In genomic region chr1:230821346-230821745, GRCh38 we compare ENCODE assay signal across 18 cellular contexts.
"Had no signal": no experiment of that assay in that cellular context is flagged by ENCODE, and none has a peak within 500 bp of the region (broad histone marks: within the 10 kb centered on the region; RNA-seq: fewer than 3 reads in every experiment).

No MANE protein-coding gene starts in this region.

- H3K9me3 Mint-ChIP-seq: activated CD4-positive, alpha-beta memory T cell treated with anti-CD3 and anti-CD28 coated beads for 36 hours; activated naive CD4-positive, alpha-beta T cell treated with anti-CD3 and anti-CD28 coated beads for 36 hours; activated T-helper 2 cell treated with anti-CD3 and anti-CD28 coated beads, Interferon-gamma antibody, Interleukin-2, Interleukin-4, amounts not matched to agents 10 μg/mL and 5 μg/mL and 100 μg/mL, durations not matched to agents 14 hours and 24 hours and 36 hours; dendritic cell treated with granulocyte-macrophage colony-stimulating factor and Interleukin-4, amounts not matched to agents 40 ng/mL and 50 ng/mL, for 4 days; memory B cell; T-helper 2 cell treated with Interferon-gamma antibody and Interleukin-4, amounts not matched to agents 5 μg/mL and 100 μg/mL, for 36 hours had no signal

- H3K36me3 ChIP-seq: brain microvascular endothelial cell, left lung, neutrophil, sigmoid colon, tibial artery had no signal

- H3K9me3 ChIP-seq: left lung, neutrophil, sigmoid colon, SK-N-SH, tibial artery had no signal

- H3K27me3 ChIP-seq: brain microvascular endothelial cell, left lung, neutrophil, sigmoid colon, tibial artery had no signal

- H3K4me3 ChIP-seq: left lung, sigmoid colon, tibial artery had no signal

- H3K27ac ChIP-seq: brain microvascular endothelial cell, left lung, neutrophil, sigmoid colon had no signal

- DNase-seq: activated CD4-positive, alpha-beta memory T cell treated with anti-CD3 and anti-CD28 coated beads for 36 hours; activated CD4-positive, alpha-beta T cell treated with anti-CD3 and anti-CD28 coated beads for 36 hours; activated CD8-positive, alpha-beta memory T cell treated with anti-CD3 and anti-CD28 coated beads, Interleukin-2, amount 10 ng/mL, durations not matched to agents 7 days and 5 days; activated naive CD4-positive, alpha-beta T cell treated with anti-CD3 and anti-CD28 coated beads for 36 hours; activated T-cell treated with anti-CD3 and anti-CD28 coated beads, Interleukin-2, amount 50 U/mL, for 1 hour; brain microvascular endothelial cell; kidney; left lung; naive B cell; sigmoid colon; SK-N-SH; stimulated activated naive CD4-positive, alpha-beta T cell had no signal

- H3K4me1 Mint-ChIP-seq: activated CD4-positive, alpha-beta T cell treated with anti-CD3 and anti-CD28 coated beads for 36 hours; activated CD8-positive, alpha-beta memory T cell treated with anti-CD3 and anti-CD28 coated beads, Interleukin-2, amount 10 ng/mL, durations not matched to agents 7 days and 5 days; memory B cell; naive B cell had no signal

- ATAC-seq: activated CD4-positive, alpha-beta T cell treated with anti-CD3 and anti-CD28 coated beads for 36 hours; activated CD8-positive, alpha-beta memory T cell treated with anti-CD3 and anti-CD28 coated beads, Interleukin-2, amount 10 ng/mL, durations not matched to agents 7 days and 5 days had no signal

- H3K4me3 Mint-ChIP-seq: activated CD4-positive, alpha-beta memory T cell treated with anti-CD3 and anti-CD28 coated beads for 36 hours; activated CD4-positive, alpha-beta T cell treated with anti-CD3 and anti-CD28 coated beads for 36 hours; activated CD8-positive, alpha-beta memory T cell treated with anti-CD3 and anti-CD28 coated beads, Interleukin-2, amount 10 ng/mL, durations not matched to agents 7 days and 5 days; activated naive CD4-positive, alpha-beta T cell treated with anti-CD3 and anti-CD28 coated beads for 36 hours; dendritic cell treated with granulocyte-macrophage colony-stimulating factor and Interleukin-4, amounts not matched to agents 40 ng/mL and 50 ng/mL, for 4 days; memory B cell; T-helper 2 cell treated with Interferon-gamma antibody and Interleukin-4, amounts not matched to agents 5 μg/mL and 100 μg/mL, for 36 hours had no signal

- H3K27ac Mint-ChIP-seq: activated CD4-positive, alpha-beta memory T cell treated with anti-CD3 and anti-CD28 coated beads for 36 hours; activated CD4-positive, alpha-beta T cell treated with anti-CD3 and anti-CD28 coated beads for 36 hours; activated CD8-positive, alpha-beta memory T cell treated with anti-CD3 and anti-CD28 coated beads, Interleukin-2, amount 10 ng/mL, durations not matched to agents 7 days and 5 days; activated naive CD4-positive, alpha-beta T cell treated with anti-CD3 and anti-CD28 coated beads for 36 hours; activated T-helper 2 cell treated with anti-CD3 and anti-CD28 coated beads, Interferon-gamma antibody, Interleukin-2, Interleukin-4, amounts not matched to agents 10 μg/mL and 5 μg/mL and 100 μg/mL, durations not matched to agents 14 hours and 24 hours and 36 hours; dendritic cell treated with granulocyte-macrophage colony-stimulating factor and Interleukin-4, amounts not matched to agents 40 ng/mL and 50 ng/mL, for 4 days; memory B cell; naive B cell; T-helper 2 cell treated with Interferon-gamma antibody and Interleukin-4, amounts not matched to agents 5 μg/mL and 100 μg/mL, for 36 hours had no signal

- H3K36me3 Mint-ChIP-seq: activated CD4-positive, alpha-beta memory T cell treated with anti-CD3 and anti-CD28 coated beads for 36 hours; activated CD8-positive, alpha-beta memory T cell treated with anti-CD3 and anti-CD28 coated beads, Interleukin-2, amount 10 ng/mL, durations not matched to agents 7 days and 5 days; memory B cell; naive B cell had no signal

- H3K9ac ChIP-seq: SK-N-SH had no signal
